In the genomic region with DNA sequence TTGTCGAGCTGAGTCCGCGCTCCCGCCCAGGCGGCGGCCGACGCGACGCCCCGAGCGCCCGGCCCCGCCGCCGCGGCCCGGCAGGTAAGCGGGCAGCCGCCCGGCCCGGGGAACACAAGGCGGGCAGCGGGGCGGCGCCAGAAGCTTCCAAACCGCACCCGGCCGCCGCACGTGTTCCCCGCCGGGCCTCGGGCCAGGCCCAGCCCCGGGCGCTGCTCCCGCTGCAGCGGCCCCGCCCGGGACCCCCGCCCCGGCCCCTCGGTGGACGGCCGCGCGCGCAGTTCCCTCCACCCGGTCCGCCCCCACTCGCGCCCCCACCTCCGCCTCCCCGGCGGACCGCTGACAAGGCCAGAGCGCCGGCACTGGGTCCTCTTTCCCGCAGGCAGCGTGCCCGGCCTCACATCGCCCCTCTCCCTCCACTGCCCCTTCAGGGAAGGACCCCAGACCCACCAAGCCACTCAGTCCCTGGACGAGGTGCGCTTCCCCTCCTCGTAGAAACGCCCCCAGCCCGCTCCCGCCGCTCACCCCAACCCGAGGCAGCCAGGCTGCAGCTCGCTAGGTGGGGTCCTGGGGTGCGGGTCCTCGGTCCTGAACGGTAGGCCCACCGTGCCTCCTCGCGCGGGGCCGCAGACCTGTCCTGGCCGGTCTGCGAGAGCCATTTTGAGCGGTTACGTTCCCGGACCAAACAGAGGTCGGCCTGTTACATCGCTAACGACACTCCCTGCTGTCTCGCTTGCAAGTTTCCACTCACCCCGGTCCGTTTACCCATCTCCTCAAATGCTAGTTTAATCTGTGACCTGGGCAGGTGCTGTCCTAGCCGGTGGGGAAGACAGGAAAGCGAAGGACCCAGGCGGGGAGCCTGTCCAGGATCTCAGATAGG, we compare ENCODE assay signal across 8 cellular contexts. TPM values are rescaled to one million over a fixed set of nuclear protein-coding genes. Genes with fewer than 3 reads are reported as not detected.
DNase-seq lines count a peak whose midpoint lies in the region; ATAC-seq and TF ChIP-seq lines count a peak whose summit lies in the region.

No MANE protein-coding gene starts in this region.

- H3K27me3 ChIP-seq in A673 (replicated peaks; ENCODE audit: insufficient read depth, low read depth, low read length, poor library complexity) (no peaks in the 10 kb centered on the region), esophagus (ENCODE audit: control insufficient read depth in 1 of 2, insufficient read depth in 2 of 2, low read length in 2 of 2) (no peaks in the 10 kb centered on the region)

- no TSS peak for BruUV-seq in A673 (replicated peaks; lab: Mats Ljungman, UMichigan)

- no peaks in the 10 kb centered on the region for H3K9me3 Mint-ChIP-seq in nephron progenitor cell

- peaks cover 18% of the 10 kb centered on the region for H3K36me3 Mint-ChIP-seq in nephron progenitor cell (ENCODE audit: low read depth)

- POLR2A ChIA-PET in A673 (lab: Charles Lee; ENCODE audit: low non-redundant PET): interaction anchor here (0.5 to 0.6 kb wide), 2 partner anchors 112 to 298 kb away, joined by 3 to 5 read pairs; no protein-coding TSS in a partner anchor

- H3K27me3 Mint-ChIP-seq in nephron progenitor cell (ENCODE audit: low read depth, poor library complexity): peaks cover 3% of the 10 kb centered on the region

- no peaks in the 10 kb centered on the region for H3K9me3 ChIP-seq in A673 (ENCODE audit: low read depth, low read length, poor library complexity, severe bottlenecking)
- H3K9me3 ChIP-seq in esophagus (ENCODE audit: control insufficient read depth in 2 of 2, insufficient read depth in 1 of 2, low read depth in 1 of 2, low read length in 1 of 2): no peaks in the 10 kb centered on the region

- H3K4me1 ChIP-seq in A673 (ENCODE audit: insufficient read depth, low read length, poor library complexity, severe bottlenecking): peaks cover 36% of the 10 kb centered on the region
- H3K4me1 ChIP-seq in esophagus (ENCODE audit: control insufficient read depth in 2 of 2, insufficient read depth in 2 of 2, low read length in 1 of 2): peaks cover 13 to 20% of the 10 kb centered on the region in 2 donors

- H3K4me3 ChIP-seq in A673 (ENCODE audit: low read depth, low read length, poor library complexity, severe bottlenecking) (peak overlapping the region; percentile 100), WI38 (ENCODE audit: low read depth, low read length) (peak overlapping the region; percentile 95), esophagus (ENCODE audit: low read depth in 1 of 2, low read length in 2 of 2) (peak overlapping the region; percentile 67 to 86)

- H3K27ac ChIP-seq in A673 (ENCODE audit: low read depth, low read length, poor library complexity, severe bottlenecking) (peak overlapping the region; percentile 92), esophagus (ENCODE audit: low read depth in 2 of 2, low read length in 1 of 2) (peak overlapping the region; percentile 45 to 59)

- intact Hi-C loops in A673 (cut with micrococcal nuclease; ENCODE audit: unreplicated experiment): no loop called here

- peak; percentile 18 for ATAC-seq in GM18498 (IDR thresholded peaks at IDR 0.05; ENCODE audit: unreplicated experiment)
- peak; percentile 11 for ATAC-seq in HG03045 (IDR thresholded peaks at IDR 0.05; ENCODE audit: unreplicated experiment)
- no peak for ATAC-seq in HG03095 (IDR thresholded peaks at IDR 0.05; ENCODE audit: unreplicated experiment)

- H3K4me1 Mint-ChIP-seq in nephron progenitor cell: peaks cover 65% of the 10 kb centered on the region

- peak overlapping the region; percentile 93 for H3K4me3 Mint-ChIP-seq in nephron progenitor cell

- CTCF ChIA-PET in A673 (lab: Charles Lee): no interaction called here

- H3K36me3 ChIP-seq in A673 (ENCODE audit: insufficient read depth, low read length, poor library complexity, severe bottlenecking) (peaks cover 26% of the 10 kb centered on the region), esophagus (ENCODE audit: control insufficient read depth in 2 of 2, insufficient read depth in 2 of 2, low read length in 1 of 2) (peaks cover 0 to 12% of the 10 kb centered on the region in 2 donors)

- WGBS in esophagus, 2 donors: 1% methylated on average over 63 to 93 of the region's 93 CpGs

- DNase-seq in A673 (ENCODE audit: low spot score): no peak
- peak; percentile 50 for DNase-seq in nephron progenitor cell
- no peak for DNase-seq in SW480 (ENCODE audit: low spot score)

- TF ChIP-seq CTCF in A673 (conservative IDR thresholded peaks at IDR 0.05; ENCODE audit: low read depth, low read length) (no peak), WI38 (IDR thresholded peaks at IDR 0.05; ENCODE audit: low read depth, low read length) (no peak), nephron progenitor cell (IDR thresholded peaks at IDR 0.05) (no peak)

- no peak overlapping the region for H3K27ac Mint-ChIP-seq in nephron progenitor cell

RNA-seq across cellular contexts. Expression of gene WDR5, which starts 0.5 kb away (rescaled TPM):
- total RNA-seq in A673 (2021): 67.7 and 76.4 TPM in 2 replicates
- 10 to 100 TPM; 17.3 to 21.1 TPM for polyA plus RNA-seq in esophagus

RNA-seq across cellular contexts. Expression of gene RNU6ATAC, which starts 28.0 kb away (rescaled TPM):
- 49.1 and 96.5 TPM in 2 replicates for total RNA-seq in A673 (2021)
- not detected for polyA plus RNA-seq in esophagus
